ENCODE assay signal across 35 cellular contexts in genomic region chr4:124230268-124230667, GRCh38.
"Had no signal": no experiment of that assay in that cellular context is flagged by ENCODE, and none has a peak within 500 bp of the region (broad histone marks: within the 10 kb centered on the region; RNA-seq: fewer than 3 reads in every experiment).

No MANE protein-coding gene starts in this region.

- H3K27me3 ChIP-seq: MG63 had no signal

- H3K36me3 ChIP-seq: MG63 had no signal

- DNase-seq: Karpas-422, Kasumi-1, MG63, MM.1S, MV-4-11, NCI-H1048, NCI-H1092, NCI-H1092 treated with DMSO at 0.1 percent for 48 hours, NCI-H1105, NCI-H1105 treated with DMSO at 0.1 percent for 48 hours, NCI-H1417, NCI-H1417 treated with DMSO at 0.1 percent for 48 hours, NCI-H1436, NCI-H1436 treated with DMSO at 0.1 percent for 48 hours, NCI-H146, NCI-H1694, NCI-H1694 treated with DMSO at 0.1 percent for 48 hours, NCI-H187, NCI-H187 treated with DMSO at 0.1 percent for 48 hours, NCI-H1930, NCI-H2029, NCI-H2029 treated with DMSO at 0.1 percent for 48 hours, NCI-H2081, NCI-H2081 treated with DMSO at 0.1 percent for 48 hours, NCI-H2107, NCI-H2171, NCI-H2171 treated with DMSO at 0.1 percent for 48 hours, NCI-H2227 treated with DMSO at 0.1 percent for 48 hours, NCI-H226, NCI-H345, NCI-H446, NCI-H446 treated with DMSO at 0.1 percent for 48 hours, NCI-H510A, NCI-H510A treated with DMSO at 0.1 percent for 48 hours, NCI-H524 treated with DMSO at 0.1 percent for 48 hours had no signal

- H3K4me3 ChIP-seq: MG63 had no signal
